In the genomic region with DNA sequence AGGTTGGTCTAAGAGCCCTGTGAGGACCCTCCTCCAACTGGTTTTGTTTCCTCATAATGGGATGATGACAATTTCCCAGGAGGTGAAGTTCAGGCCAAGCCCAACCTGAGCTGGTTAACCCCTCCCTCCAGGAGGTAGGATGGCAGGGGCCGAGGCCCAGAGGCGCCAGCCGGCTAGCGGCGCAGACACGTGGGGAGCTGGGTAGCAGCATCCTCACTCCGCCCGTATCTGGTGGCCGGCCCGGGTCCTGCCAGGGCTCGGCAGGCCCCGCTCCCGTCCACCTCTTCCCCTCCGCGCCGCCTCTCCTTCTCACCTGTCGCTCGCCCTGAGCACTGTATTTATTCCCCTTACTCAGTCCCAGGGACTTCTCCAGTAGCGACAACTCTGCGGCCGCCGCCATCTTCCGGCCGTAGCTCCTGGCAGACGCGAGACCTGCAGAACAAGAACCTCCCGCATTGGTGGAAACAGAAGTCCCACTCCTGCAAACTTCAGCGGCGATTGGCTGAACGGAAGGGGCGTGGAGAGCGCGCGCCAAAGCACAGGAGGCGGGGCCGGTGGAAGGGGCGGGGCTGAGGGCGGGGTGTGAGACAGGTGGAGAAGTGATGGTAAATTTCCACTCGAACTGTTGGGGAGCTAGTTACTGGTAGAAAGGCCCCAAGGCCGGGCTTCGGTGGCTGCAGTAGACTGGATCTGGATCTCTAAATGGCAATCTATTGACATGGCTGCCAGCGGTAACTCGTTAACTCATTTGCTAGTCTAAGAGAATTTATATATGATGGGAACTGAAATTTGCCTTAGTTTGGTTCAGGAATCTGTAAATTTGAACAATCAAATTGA, we compare ENCODE assay signal across 8 cellular contexts. TPM values are rescaled to one million over a fixed set of nuclear protein-coding genes. Genes with fewer than 3 reads are reported as not detected.
DNase-seq lines count a peak whose midpoint lies in the region; ATAC-seq and TF ChIP-seq lines count a peak whose summit lies in the region.

Gene EEF1E1 (minus strand): TSS at position 427 of the 837 bp plus-strand sequence. CDS start 27 bp downstream, at position 400.

- H3K4me1 Mint-ChIP-seq in T-helper 17 cell, result peaks cover 21% of the 10 kb centered on the region

- H3K4me1 ChIP-seq in right atrium auricular region (peaks cover 0 to 8% of the 10 kb centered on the region in 2 donors), psoas muscle (no peaks in the 10 kb centered on the region), urinary bladder (ENCODE audit: insufficient read depth) (no peaks in the 10 kb centered on the region)

- H3K4me3 ChIP-seq in right atrium auricular region (peak within 1 kb of the TSS; percentile 73 to 76), psoas muscle (peak within 1 kb of the TSS; percentile 98), urinary bladder (ENCODE audit: low read depth, low read length) (peak within 1 kb of the TSS; percentile 71)

- H3K36me3 Mint-ChIP-seq in T-helper 17 cell (ENCODE audit: low read depth), result peaks cover 4% of the 10 kb centered on the region

- H3K9me3 ChIP-seq in T-helper 17 cell (ENCODE audit: control insufficient read depth, low read length, poor library complexity, severe bottlenecking), result no peaks in the 10 kb centered on the region
- no peaks in the 10 kb centered on the region for H3K9me3 ChIP-seq in right atrium auricular region
- H3K9me3 ChIP-seq in psoas muscle, result no peaks in the 10 kb centered on the region

- ATAC-seq in GM18502 (IDR thresholded peaks at IDR 0.05; ENCODE audit: poor library complexity, unreplicated experiment), result peak; percentile 99
- peak; percentile 99 for ATAC-seq in HG02943 (IDR thresholded peaks at IDR 0.05; ENCODE audit: low read depth, unreplicated experiment)
- ATAC-seq in T-helper 17 cell, result peak; percentile 97
- peak; percentile 100 for ATAC-seq in psoas muscle

- peak within 1 kb of the TSS; percentile 91 for H3K27ac Mint-ChIP-seq in T-helper 17 cell

- H3K36me3 ChIP-seq in right atrium auricular region (no peaks in the 10 kb centered on the region), psoas muscle (ENCODE audit: insufficient read depth in 1 of 2, low read depth in 1 of 2) (no peaks in the 10 kb centered on the region), urinary bladder (ENCODE audit: insufficient read depth) (no peaks in the 10 kb centered on the region)

- no peak for TF ChIP-seq CTCF in right atrium auricular region (IDR thresholded peaks at IDR 0.05)
- TF ChIP-seq CTCF in psoas muscle (IDR thresholded peaks at IDR 0.05), result no peak

- H3K4me3 Mint-ChIP-seq in T-helper 17 cell, result peak within 1 kb of the TSS; percentile 97

- intact Hi-C loops in psoas muscle (cut with DNase I), result loop anchor here in 1 of 2 donors (5.0 to 10.0 kb wide), 2 partner anchors 35 to 332 kb away; partner anchors contain the start of gene SLC35B3

- peak; percentile 79 to 85 for DNase-seq in NCI-H187 (lab: John Stamatoyannopoulos, UW)
- DNase-seq in T-helper 17 cell, result peak; percentile 82 to 96 (median 94)
- peak; percentile 38 to 97 (median 91) for DNase-seq in amygdala (lab: John Stamatoyannopoulos, UW)
- peak; percentile 95 for DNase-seq in right atrium auricular region (ENCODE audit: low spot score)
- peak; percentile 91 to 95 for DNase-seq in psoas muscle

- peak within 1 kb of the TSS; percentile 26 to 42 for H3K27ac ChIP-seq in right atrium auricular region
- peak within 1 kb of the TSS; percentile 80 for H3K27ac ChIP-seq in psoas muscle
- no peak within 1 kb of the TSS for H3K27ac ChIP-seq in urinary bladder (ENCODE audit: low read depth)

- WGBS in psoas muscle, 3 donors, result 1% methylated on average over 33 to 43 of the region's 43 CpGs
- WGBS in urinary bladder, result 1% methylated on average over 43 of the region's 43 CpGs

- no peaks in the 10 kb centered on the region for H3K27me3 ChIP-seq in right atrium auricular region
- H3K27me3 ChIP-seq in psoas muscle (ENCODE audit: insufficient read depth in 3 of 3, low read length in 2 of 3), result peaks cover 0 to 11% (median 2%) of the 10 kb centered on the region in 3 donors

- H3K27me3 Mint-ChIP-seq in T-helper 17 cell, result peaks cover 21% of the 10 kb centered on the region

RNA-seq across cellular contexts. Expression of gene EEF1E1, which starts in this region (rescaled TPM):
- total RNA-seq in T-helper 17 cell (10 to 100 TPM; 11.7 to 15.5 TPM), right atrium auricular region (10 to 100 TPM; 12.6 to 20.6 TPM), psoas muscle (10 to 100 TPM; 12.8 to 14.0 (median 13.5) TPM), urinary bladder (28.2 TPM)
- polyA plus RNA-seq in psoas muscle (10 to 100 TPM; 18.8 to 24.6 (median 22.1) TPM), urinary bladder (21.6 TPM)
